ENCODE assay signal across 12 cellular contexts in the genomic region with DNA sequence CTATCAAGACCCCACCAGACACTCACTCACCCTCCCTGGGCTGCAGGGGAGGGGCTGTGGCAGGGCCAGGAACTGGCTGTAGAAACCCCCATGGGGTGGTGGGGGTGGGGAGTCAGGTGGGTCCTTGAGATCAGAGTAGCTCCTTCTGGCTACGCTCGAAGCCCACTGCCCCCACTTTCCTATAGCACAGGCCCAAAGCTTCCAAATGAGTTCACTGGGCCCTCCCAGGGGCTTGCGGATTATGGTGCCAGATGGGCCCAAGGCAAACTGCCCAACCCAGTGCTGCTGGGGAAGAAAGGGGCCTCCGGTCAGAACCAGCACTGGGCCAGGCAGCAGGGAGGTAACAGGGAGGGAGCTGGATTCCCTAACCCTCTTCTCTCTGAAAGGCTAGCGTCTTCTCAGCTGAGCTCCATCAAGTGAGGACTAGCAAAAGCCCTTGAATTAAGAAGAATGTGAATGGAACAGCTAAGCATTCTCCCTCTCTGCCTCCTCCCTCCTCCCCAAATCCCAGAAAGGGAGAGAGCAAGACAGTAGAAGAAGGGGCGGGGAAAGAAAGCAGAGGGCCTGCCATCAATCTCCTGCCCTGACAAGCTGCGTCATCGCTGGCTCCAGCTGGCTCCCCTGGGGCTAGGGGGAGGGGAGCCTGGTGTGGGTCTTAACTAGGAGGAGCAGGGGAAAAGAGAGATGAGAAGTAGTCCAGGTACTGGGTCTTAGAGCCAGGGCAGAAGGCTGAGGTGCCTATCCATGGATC. TPM values are rescaled to one million over a fixed set of nuclear protein-coding genes. Genes with fewer than 3 reads are reported as not detected.
DNase-seq lines count a peak whose midpoint lies in the region; ATAC-seq, FAIRE-seq and TF ChIP-seq lines count a peak whose summit lies in the region.
"Had no signal": no experiment of that assay in that cellular context is flagged by ENCODE, and none has a peak within 500 bp of the region (broad histone marks: within the 10 kb centered on the region; RNA-seq: fewer than 3 reads in every experiment).

No MANE protein-coding gene starts in this region.

- H3K4me2 ChIP-seq in astrocyte (ENCODE audit: low read length): no peak overlapping the region
- H3K4me2 ChIP-seq in mesendoderm (ENCODE audit: low read length): no peak overlapping the region

- H2BK5ac ChIP-seq in mesendoderm (ENCODE audit: low read length): no peak overlapping the region

- intact Hi-C loops in CD14-positive monocyte (cut with micrococcal nuclease): no loop called here

- H2BK15ac ChIP-seq in mesendoderm (replicated peaks; ENCODE audit: low read depth): no peak overlapping the region

- no peak overlapping the region for H2AK5ac ChIP-seq in mesendoderm (ENCODE audit: low read length)

- no peaks in the 10 kb centered on the region for H3K9me3 ChIP-seq in astrocyte (ENCODE audit: insufficient read depth, low read depth, low read length)
- H3K9me3 ChIP-seq: esophagus squamous epithelium, thoracic aorta had no signal

- H3K36me3 ChIP-seq in astrocyte (ENCODE audit: insufficient read depth, low read length): no peaks in the 10 kb centered on the region
- H3K36me3 ChIP-seq in mesendoderm (ENCODE audit: control insufficient read depth, insufficient read depth, low read length): no peaks in the 10 kb centered on the region
- H3K36me3 ChIP-seq: esophagus squamous epithelium, thoracic aorta had no signal

- H3K27ac ChIP-seq in astrocyte (ENCODE audit: low read depth, low read length) (no peak overlapping the region), mesendoderm (ENCODE audit: low read depth, low read length) (no peak overlapping the region)
- H3K27ac ChIP-seq: thoracic aorta had no signal

- H3K27ac Mint-ChIP-seq in astrocyte (ENCODE audit: unreplicated experiment) (no peak overlapping the region), endothelial cell (ENCODE audit: unreplicated experiment) (no peak overlapping the region), CD14-positive monocyte (no peak overlapping the region)

- no peak for ATAC-seq in GM21576 (IDR thresholded peaks at IDR 0.05; ENCODE audit: unreplicated experiment)
- ATAC-seq: activated CD4-positive, CD25-positive, alpha-beta regulatory T cell treated with anti-CD3 and anti-CD28 coated beads, Interleukin-2, amount 50 U/mL, for 24 hours had no signal

- H3K4me1 Mint-ChIP-seq in astrocyte (ENCODE audit: low read depth, unreplicated experiment) (peaks cover 5% of the 10 kb centered on the region), endothelial cell (ENCODE audit: unreplicated experiment) (no peaks in the 10 kb centered on the region), CD14-positive monocyte (no peaks in the 10 kb centered on the region)
- H3K4me1 Mint-ChIP-seq: CD4-positive, CD25-positive, alpha-beta regulatory T cell had no signal

- no peak overlapping the region for H3K18ac ChIP-seq in mesendoderm (ENCODE audit: low read length)

- H2BK120ac ChIP-seq in mesendoderm (ENCODE audit: low read depth, low read length): no peak overlapping the region

- no peaks in the 10 kb centered on the region for H3K27me3 Mint-ChIP-seq in astrocyte (ENCODE audit: low read depth, unreplicated experiment)
- no peaks in the 10 kb centered on the region for H3K27me3 Mint-ChIP-seq in endothelial cell (ENCODE audit: unreplicated experiment)
- peaks cover 1 to 10% (median 4%) of the 10 kb centered on the region in 3 donors for H3K27me3 Mint-ChIP-seq in CD14-positive monocyte (ENCODE audit: low read depth in 3 of 3)

- H3K79me1 ChIP-seq in mesendoderm (ENCODE audit: low read length): no peaks in the 10 kb centered on the region

- no peak overlapping the region for H3K56ac ChIP-seq in mesendoderm (ENCODE audit: low read length)

- H3K79me2 ChIP-seq in astrocyte (ENCODE audit: insufficient read depth, low read length): no peaks in the 10 kb centered on the region
- no peaks in the 10 kb centered on the region for H3K79me2 ChIP-seq in mesendoderm (ENCODE audit: control insufficient read depth, insufficient read depth, low read length)

- H3K36me3 Mint-ChIP-seq in astrocyte (ENCODE audit: low read depth, unreplicated experiment) (no peaks in the 10 kb centered on the region), endothelial cell (ENCODE audit: low read depth, unreplicated experiment) (no peaks in the 10 kb centered on the region), CD14-positive monocyte (no peaks in the 10 kb centered on the region)
- H3K36me3 Mint-ChIP-seq: CD4-positive, CD25-positive, alpha-beta regulatory T cell had no signal

- H4K8ac ChIP-seq in mesendoderm (ENCODE audit: low read depth, low read length): no peak overlapping the region

- H4K5ac ChIP-seq in mesendoderm (ENCODE audit: low read length): no peak overlapping the region

- no peak for FAIRE-seq in astrocyte (lab: Jason Lieb, UNC)

- TF ChIP-seq CTCF in astrocyte (IDR thresholded peaks at IDR 0.05; ENCODE audit: insufficient read depth, low read depth, low read length): no peak
- TF ChIP-seq CTCF in endothelial cell (IDR thresholded peaks at IDR 0.05; ENCODE audit: unreplicated experiment): no peak
- TF ChIP-seq CTCF in CD14-positive monocyte (IDR thresholded peaks at IDR 0.05): no peak

- H2AFZ ChIP-seq in astrocyte (ENCODE audit: low read depth, low read length): no peak overlapping the region

- H3K4me3 Mint-ChIP-seq in astrocyte (ENCODE audit: unreplicated experiment) (no peak overlapping the region), endothelial cell (ENCODE audit: unreplicated experiment) (no peak overlapping the region), CD14-positive monocyte (no peak overlapping the region)
- H3K4me3 Mint-ChIP-seq: CD4-positive, CD25-positive, alpha-beta regulatory T cell had no signal

- H3K9ac ChIP-seq in astrocyte (ENCODE audit: low read length) (no peak overlapping the region), mesendoderm (ENCODE audit: low read length) (no peak overlapping the region)

- H3K4me3 ChIP-seq in astrocyte (ENCODE audit: insufficient read depth, low read depth, low read length): no peak overlapping the region
- H3K4me3 ChIP-seq in mesendoderm (ENCODE audit: low read length): no peak overlapping the region
- H3K4me3 ChIP-seq: esophagus squamous epithelium, thoracic aorta had no signal

- H3K27me3 ChIP-seq in astrocyte (ENCODE audit: insufficient read depth, low read length): no peaks in the 10 kb centered on the region
- no peaks in the 10 kb centered on the region for H3K27me3 ChIP-seq in mesendoderm (ENCODE audit: insufficient read depth, low read length, poor library complexity)
- H3K27me3 ChIP-seq: esophagus squamous epithelium had no signal

- no peaks in the 10 kb centered on the region for H3K9me3 Mint-ChIP-seq in astrocyte (ENCODE audit: unreplicated experiment)
- no peaks in the 10 kb centered on the region for H3K9me3 Mint-ChIP-seq in endothelial cell (ENCODE audit: unreplicated experiment)
- no peaks in the 10 kb centered on the region for H3K9me3 Mint-ChIP-seq in CD14-positive monocyte
- H3K9me3 Mint-ChIP-seq: CD4-positive, CD25-positive, alpha-beta regulatory T cell had no signal

- no peaks in the 10 kb centered on the region for H4K20me1 ChIP-seq in astrocyte (ENCODE audit: insufficient read depth, low read length)

- no peaks in the 10 kb centered on the region for H3K4me1 ChIP-seq in astrocyte (ENCODE audit: insufficient read depth, low read length)
- H3K4me1 ChIP-seq in mesendoderm (ENCODE audit: control insufficient read depth, low read depth, low read length): no peaks in the 10 kb centered on the region

- no peak overlapping the region for H3K4ac ChIP-seq in mesendoderm (ENCODE audit: low read depth, low read length)

- WGBS in mesendoderm (ENCODE audit: extremely low coverage, insufficient coverage, low lambda C conversion rate): no CpG with 5 or more reads among the region's 8 CpGs

- no peak overlapping the region for H3K23ac ChIP-seq in mesendoderm (ENCODE audit: low read length)

- DNase-seq in DMS 273 treated with DMSO at 0.1 percent for 48 hours (lab: John Stamatoyannopoulos, UW): peak; percentile 71
- DNase-seq in NCI-H1436 treated with DMSO at 0.1 percent for 48 hours (lab: John Stamatoyannopoulos, UW): peak; percentile 78
- peak; percentile 20 for DNase-seq in astrocyte (ENCODE audit: low read depth)
- DNase-seq in mesendoderm: peak; percentile 72
- no peak for DNase-seq in endothelial cell (ENCODE audit: low spot score)
- no peak for DNase-seq in dermis blood vessel endothelial cell
- DNase-seq in CD14-positive monocyte (ENCODE audit: low spot score): no peak
- DNase-seq: CD4-positive, CD25-positive, alpha-beta regulatory T cell; esophagus squamous epithelium had no signal

RNA-seq across cellular contexts. Expression of a gene that starts 34.7 kb away (rescaled TPM):
- total RNA-seq in astrocyte: 2.3 and 2.8 TPM in 2 replicates
- polyA plus RNA-seq in mesendoderm (2013, experiment 1 of 2): 0.22 TPM
- 0.20 TPM for polyA plus RNA-seq in mesendoderm (2013, experiment 2 of 2)
- 0.08 TPM for total RNA-seq in endothelial cell (ENCODE audit: unreplicated experiment)
- not detected in 2 replicates for total RNA-seq in dermis blood vessel endothelial cell
- not detected for polyA plus RNA-seq in CD14-positive monocyte
- total RNA-seq: CD4-positive, CD25-positive, alpha-beta regulatory T cell had no signal
- polyA plus RNA-seq: CD4-positive, CD25-positive, alpha-beta regulatory T cell had no signal

Comparison
In these comparisons a context has a peak if more than half of its experiments do, and no peak if none do; other contexts are left out.
1. DNase-seq: peak in DMS 273 treated with DMSO at 0.1 percent for 48 hours (single experiment), NCI-H1436 treated with DMSO at 0.1 percent for 48 hours (single experiment), astrocyte (single experiment) and mesendoderm (single experiment); none in endothelial cell (single experiment), dermis blood vessel endothelial cell (single experiment) and CD14-positive monocyte (single experiment).